In genomic region chr22:45671783-45672563, GRCh38 we compare ENCODE assay signal across 1 cellular context.
TF ChIP-seq lines count a peak whose summit lies in the region.

Gene ATXN10, plus strand, starts transcription at chr22:45671834. Its CDS starts 230 bp downstream, at chr22:45672064.

TF ChIP-seq in K562, 482 proteins besides CTCF, POLR2A, EP300 and RAD21 (continued from another document and continues in another):
- peak; percentile 86 for TF ChIP-seq ZBTB40 (IDR thresholded peaks at IDR 0.05)
- TF ChIP-seq ZBTB40 (CRISPR knock-in tag; IDR thresholded peaks at IDR 0.05), result no peak
- TF ChIP-seq ZNF431 (CRISPR knock-in tag; IDR thresholded peaks at IDR 0.05), result 0 out of 2 replicates have a peak, but pooled peaks have one; percentile 62
- TF ChIP-seq CREB3L1 (IDR thresholded peaks at IDR 0.05; ENCODE audit: borderline replicate concordance, low read depth), result peak; percentile 32; the same call in 1 of the 2 replicates
- TF ChIP-seq RB1 (IDR thresholded peaks at IDR 0.05; ENCODE audit: low read depth), result peak; percentile 23; the same call in 1 of the 2 replicates
- no peak for TF ChIP-seq ZKSCAN8 (CRISPR knock-in tag; IDR thresholded peaks at IDR 0.05)
- 0 out of 2 replicates have a peak, but pooled peaks have one; percentile 12 for TF ChIP-seq ETV1 (tag; conservative IDR thresholded peaks at IDR 0.05; ENCODE audit: low read depth)
- TF ChIP-seq CBX5 (IDR thresholded peaks at IDR 0.05; ENCODE audit: borderline replicate concordance, low read depth), result no peak
- peak; percentile 90 for TF ChIP-seq ZFX (CRISPR knock-in tag; IDR thresholded peaks at IDR 0.05)
- no peak for TF ChIP-seq MITF (IDR thresholded peaks at IDR 0.05)
- peak; percentile 94 for TF ChIP-seq TFAP4 (CRISPR knock-in tag; IDR thresholded peaks at IDR 0.05; ENCODE audit: borderline replicate concordance)
- TF ChIP-seq FOXP1 (CRISPR knock-in tag; IDR thresholded peaks at IDR 0.05), result peak; percentile 78
- TF ChIP-seq SLC30A9 (CRISPR knock-in tag; IDR thresholded peaks at IDR 0.05), result no peak
- peak; percentile 77 for TF ChIP-seq RBFOX2 (IDR thresholded peaks at IDR 0.05; ENCODE audit: low read depth, low read length)
- peak; percentile 62 for TF ChIP-seq NKRF (IDR thresholded peaks at IDR 0.05; ENCODE audit: borderline replicate concordance)
- no peak for TF ChIP-seq ZNF79 (CRISPR knock-in tag; IDR thresholded peaks at IDR 0.05; ENCODE audit: low read depth)
- TF ChIP-seq PHF8 (IDR thresholded peaks at IDR 0.05; ENCODE audit: borderline replicate concordance, low read length), result peak; percentile 75; the same call in 1 of the 2 replicates
- TF ChIP-seq NCOR1 (IDR thresholded peaks at IDR 0.05), result no peak
- peak; percentile 53; the same call in 1 of the 2 replicates for TF ChIP-seq SIN3B (IDR thresholded peaks at IDR 0.05; ENCODE audit: low read depth)
- no peak for TF ChIP-seq SRF (CRISPR knock-in tag; IDR thresholded peaks at IDR 0.05)
- no peak for TF ChIP-seq SNRNP70 (optimal IDR thresholded peaks at IDR 0.05; ENCODE audit: low read depth, low read length)
- no peak for TF ChIP-seq FOXA3 (CRISPR knock-in tag; conservative IDR thresholded peaks at IDR 0.05 in 1 of 2, IDR thresholded peaks at IDR 0.05 in 1 of 2)
- no peak; the same call in 1 of the 2 replicates for TF ChIP-seq ZBTB17 (CRISPR knock-in tag; IDR thresholded peaks at IDR 0.05)
- TF ChIP-seq ELK3 (CRISPR knock-in tag; IDR thresholded peaks at IDR 0.05), result no peak
- no peak for TF ChIP-seq ZNF311 (CRISPR knock-in tag; IDR thresholded peaks at IDR 0.05)
- no peak for TF ChIP-seq LCOR (CRISPR knock-in tag; IDR thresholded peaks at IDR 0.05)
- TF ChIP-seq FOXM1 (IDR thresholded peaks at IDR 0.05; ENCODE audit: low read depth), result no peak
- 0 out of 2 replicates have a peak, but pooled peaks have one; percentile 43 for TF ChIP-seq FOXM1 (CRISPR knock-in tag; IDR thresholded peaks at IDR 0.05; ENCODE audit: low read depth)
- no peak for TF ChIP-seq GTF2B (IDR thresholded peaks at IDR 0.05; ENCODE audit: extremely low read depth, insufficient read length)
- TF ChIP-seq FOXJ3 (CRISPR knock-in tag; IDR thresholded peaks at IDR 0.05), result no peak
- peak in 1 of 2 experiments; percentile 34; a peak in 1 of 4 replicates for TF ChIP-seq ZNF639 (CRISPR knock-in tag; conservative IDR thresholded peaks at IDR 0.05 in 1 of 2, IDR thresholded peaks at IDR 0.05 in 1 of 2)
- no peak for TF ChIP-seq ETS2 (tag; IDR thresholded peaks at IDR 0.05; ENCODE audit: borderline replicate concordance, poor library complexity, severe bottlenecking)
- peak; percentile 20; the same call in 1 of the 2 replicates for TF ChIP-seq KLF1 (tag; IDR thresholded peaks at IDR 0.05)
- no peak for TF ChIP-seq ZNF436 (CRISPR knock-in tag; IDR thresholded peaks at IDR 0.05)
- no peak for TF ChIP-seq ZNF232 (CRISPR knock-in tag; IDR thresholded peaks at IDR 0.05)
- peak; percentile 80 for TF ChIP-seq VEZF1 (CRISPR knock-in tag; IDR thresholded peaks at IDR 0.05)
- peak in 1 of 2 experiments; percentile 60; a peak in 1 of 4 replicates for TF ChIP-seq KDM1A (IDR thresholded peaks at IDR 0.05)
- TF ChIP-seq ZNF121 (CRISPR knock-in tag; conservative IDR thresholded peaks at IDR 0.05), result peak; percentile 97
